In genomic region chr21:14321042-14321441, GRCh38 we compare ENCODE assay signal across 1 cellular context.
A peak's percentile ranks its signal among the peaks of the same experiment; 100 is the strongest.
TF ChIP-seq lines count a peak whose summit lies in the region.

No MANE protein-coding gene starts in this region.

TF ChIP-seq in K562, 482 proteins besides CTCF, POLR2A, EP300 and RAD21:
- TF ChIP-seq CHD7 (IDR thresholded peaks at IDR 0.05; ENCODE audit: low read depth, low read length) (no peak), ARID1B (IDR thresholded peaks at IDR 0.05) (peak; percentile 37; the same call in 1 of the 2 replicates), CHD2 (IDR thresholded peaks at IDR 0.05; ENCODE audit: low read depth, low read length) (no peak), WHSC1 (IDR thresholded peaks at IDR 0.05; ENCODE audit: low read length) (no peak), PHB2 (IDR thresholded peaks at IDR 0.05; ENCODE audit: low read depth) (no peak), ETV5 (CRISPR knock-in tag; IDR thresholded peaks at IDR 0.05; ENCODE audit: low read depth) (no peak), ZNF668 (CRISPR knock-in tag; IDR thresholded peaks at IDR 0.05) (no peak), ETS2 (tag; IDR thresholded peaks at IDR 0.05; ENCODE audit: borderline replicate concordance, poor library complexity, severe bottlenecking) (no peak), SMARCA4 (IDR thresholded peaks at IDR 0.05) (peak; percentile 21; the same call in 1 of the 2 replicates), HMBOX1 (IDR thresholded peaks at IDR 0.05) (no peak), ATF3 (IDR thresholded peaks at IDR 0.05) (peak; percentile 49; the same call in 1 of the 2 replicates), ATF3 (CRISPR knock-in tag; conservative IDR thresholded peaks at IDR 0.05) (no peak), JUN (IDR thresholded peaks at IDR 0.05; ENCODE audit: borderline replicate concordance, low read depth, low read length) (peak; percentile 56; the same call in 1 of the 2 replicates), JUN (CRISPR knock-in tag; IDR thresholded peaks at IDR 0.05; ENCODE audit: borderline replicate concordance) (no peak), SOX6 (IDR thresholded peaks at IDR 0.05) (peak; percentile 23; the same call in 1 of the 2 replicates), ZBTB7A (IDR thresholded peaks at IDR 0.05; ENCODE audit: borderline replicate concordance, control insufficient read depth, low read depth, low read length) (no peak), NR1H2 (CRISPR knock-in tag; IDR thresholded peaks at IDR 0.05) (no peak), FOSL1 (tag; conservative IDR thresholded peaks at IDR 0.05) (peak; percentile 89), HDAC3 (IDR thresholded peaks at IDR 0.05; ENCODE audit: borderline replicate concordance, partially characterized antibody) (no peak), SMARCE1 (IDR thresholded peaks at IDR 0.05) (peak; percentile 47; the same call in 1 of the 2 replicates), CREB3 (tag; conservative IDR thresholded peaks at IDR 0.05; ENCODE audit: low read depth) (no peak), JUND (IDR thresholded peaks at IDR 0.05; ENCODE audit: borderline replicate concordance, low read depth, low read length) (peak; percentile 89), JUND (tag; IDR thresholded peaks at IDR 0.05; ENCODE audit: borderline replicate concordance, low read depth, low read length) (peak; percentile 90), ZBTB8A (IDR thresholded peaks at IDR 0.05; ENCODE audit: partially characterized antibody) (no peak), MLLT1 (IDR thresholded peaks at IDR 0.05) (no peak), PHF20 (IDR thresholded peaks at IDR 0.05; ENCODE audit: partially characterized antibody) (no peak), ZNF3 (CRISPR knock-in tag; IDR thresholded peaks at IDR 0.05) (no peak), NELFE (IDR thresholded peaks at IDR 0.05; ENCODE audit: insufficient read depth, insufficient read length) (no peak), GATA2 (CRISPR knock-in tag; IDR thresholded peaks at IDR 0.05) (no peak), ETV6 (IDR thresholded peaks at IDR 0.05; ENCODE audit: borderline replicate concordance in 1 of 2, low read depth in 2 of 2, low read length in 1 of 2) (no peak), ETV6 (CRISPR knock-in tag; IDR thresholded peaks at IDR 0.05; ENCODE audit: borderline replicate concordance) (no peak), HOXB6 (CRISPR knock-in tag; IDR thresholded peaks at IDR 0.05; ENCODE audit: borderline replicate concordance) (no peak), RBM34 (IDR thresholded peaks at IDR 0.05; ENCODE audit: borderline replicate concordance, insufficient read depth, low read length) (no peak), SMAD1 (IDR thresholded peaks at IDR 0.05; ENCODE audit: low read depth, low read length, partially characterized antibody) (no peak), ZEB2 (IDR thresholded peaks at IDR 0.05) (no peak), GABPB2 (CRISPR knock-in tag; conservative IDR thresholded peaks at IDR 0.05) (no peak), ZBTB49 (CRISPR knock-in tag; IDR thresholded peaks at IDR 0.05; ENCODE audit: borderline replicate concordance) (no peak)
TF ChIP-seq in K562: peak in this region for 8.
